8 cellular contexts compared by ENCODE assay signal in the genomic region with DNA sequence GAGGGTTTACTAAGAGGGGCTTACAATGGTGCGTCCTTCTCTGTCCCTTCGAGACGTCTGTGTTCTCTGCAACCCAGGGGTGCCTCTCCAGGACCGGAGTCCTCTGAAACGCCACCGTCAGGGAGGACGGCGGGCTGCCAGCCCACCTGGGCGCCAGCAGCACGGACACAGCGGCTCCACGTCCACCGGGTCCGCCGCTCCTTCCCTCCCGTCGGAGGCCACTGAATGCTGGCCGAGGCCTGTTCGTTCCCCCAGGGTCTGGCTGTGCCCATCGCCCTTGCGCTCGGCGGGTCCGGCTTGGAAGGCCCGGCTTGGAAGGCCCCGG. TPM values are rescaled to one million over a fixed set of nuclear protein-coding genes. Genes with fewer than 3 reads are reported as not detected.
A peak's percentile ranks its signal among the peaks of the same experiment; 100 is the strongest.
DNase-seq lines count a peak whose midpoint lies in the region; ATAC-seq and TF ChIP-seq lines count a peak whose summit lies in the region.

No MANE protein-coding gene starts in this region.

- H3K27ac ChIP-seq in PC-3 (ENCODE audit: low read length), result no peak overlapping the region

- peak overlapping the region; percentile 90 for H3K4me2 ChIP-seq in PC-3 (ENCODE audit: low read length)
- peak overlapping the region; percentile 93 for H3K4me2 ChIP-seq in skeletal muscle satellite cell (ENCODE audit: low read length)

- peak overlapping the region; percentile 80 for H3K9ac ChIP-seq in PC-3 (ENCODE audit: low read length)
- peak overlapping the region; percentile 87 for H3K9ac ChIP-seq in skeletal muscle satellite cell (ENCODE audit: low read depth, low read length)

- no peaks in the 10 kb centered on the region; the same call in 1 of the 2 replicates for H3K36me3 ChIP-seq in PC-3 (ENCODE audit: low read depth, low read length)
- peaks cover 12% of the 10 kb centered on the region for H3K36me3 ChIP-seq in skeletal muscle satellite cell (ENCODE audit: insufficient read depth, low read length)

- intact Hi-C loops in PC-3 (cut with micrococcal nuclease), result loop anchor here (1.0 kb wide), 1 partner anchor 15 kb away; no protein-coding TSS in a partner anchor

- H3K27me3 ChIP-seq in PC-3 (ENCODE audit: low read length) (no peaks in the 10 kb centered on the region), skeletal muscle satellite cell (ENCODE audit: control insufficient read depth, insufficient read depth, low read length) (no peaks in the 10 kb centered on the region)

- no peak for TF ChIP-seq CTCF in PC-3 (conservative IDR thresholded peaks at IDR 0.05; ENCODE audit: low read depth, low read length)
- TF ChIP-seq CTCF in fibroblast of pulmonary artery (IDR thresholded peaks at IDR 0.05; ENCODE audit: low read length, missing control alignments), result no peak

- ATAC-seq in GM19452 (IDR thresholded peaks at IDR 0.05; ENCODE audit: unreplicated experiment), result peak; percentile 4
- peak; percentile 0; the same call in 1 of the 2 replicates for ATAC-seq in PC-3
- ATAC-seq in HG02798 (IDR thresholded peaks at IDR 0.05; ENCODE audit: poor library complexity, unreplicated experiment), result no peak
- no peak for ATAC-seq in GM21360 (IDR thresholded peaks at IDR 0.05; ENCODE audit: unreplicated experiment)

- H3K4me1 ChIP-seq in PC-3 (ENCODE audit: insufficient read depth, low read length) (peaks cover 18% of the 10 kb centered on the region; the same call in 1 of the 2 replicates), skeletal muscle satellite cell (ENCODE audit: control insufficient read depth, insufficient read depth, low read length) (peaks cover 22% of the 10 kb centered on the region)

- no peaks in the 10 kb centered on the region for H3F3A ChIP-seq in PC-3 (ENCODE audit: low read length, unreplicated experiment)

- H3K9me3 ChIP-seq in PC-3 (ENCODE audit: low read length) (no peaks in the 10 kb centered on the region), skeletal muscle satellite cell (replicated peaks; ENCODE audit: low read length) (no peaks in the 10 kb centered on the region)

- CTCF ChIA-PET in PC-3 (lab: Charles Lee), result interaction anchor here (0.8 to 1.0 kb wide), 2 partner anchors 16 to 246 kb away, joined by 3 read pairs; partner anchors contain the start of gene CEP131

- peak overlapping the region; percentile 79 for H2AFZ ChIP-seq in PC-3 (ENCODE audit: low read length)

- POLR2A ChIA-PET in PC-3 (lab: Charles Lee; ENCODE audit: unreplicated experiment), result interaction anchor here (0.5 to 1.0 kb wide), 4 partner anchors 15 to 183 kb away, joined by 3 to 4 read pairs (median 3); partner anchors contain the start of gene SLC38A10

- BruUV-seq in PC-3 (replicated peaks; lab: Mats Ljungman, UMichigan), result no TSS peak

- no peaks in the 10 kb centered on the region for H4K20me1 ChIP-seq in PC-3 (ENCODE audit: low read length)

- DNase-seq in PC-3 (no peak), fibroblast of pulmonary artery (ENCODE audit: low read depth) (no peak), cerebellar nuclear complex (lab: John Stamatoyannopoulos, UW) (no peak), HPDE6-E6E7 (ENCODE audit: extremely low spot score) (no peak)

- H3K4me3 ChIP-seq in PC-3 (ENCODE audit: low read length), result peak overlapping the region; percentile 77
- H3K4me3 ChIP-seq in fibroblast of pulmonary artery (replicated peaks; ENCODE audit: low read depth, low read length), result peak overlapping the region; percentile 80
- H3K4me3 ChIP-seq in skeletal muscle satellite cell (ENCODE audit: low read length), result peak overlapping the region; percentile 80

- no peaks in the 10 kb centered on the region for H3K9me2 ChIP-seq in PC-3 (replicated peaks; ENCODE audit: low read length)

- H3K79me2 ChIP-seq in PC-3 (ENCODE audit: low read length), result peaks cover 45% of the 10 kb centered on the region

RNA-seq across cellular contexts. Expression of gene TEPSIN, which starts 0.4 kb away (rescaled TPM):
- total RNA-seq in PC-3 (2014; rRNA removed), result 28.8 and 44.1 TPM in 2 replicates
- 11.7 and 17.5 TPM in 2 replicates for total RNA-seq in skeletal muscle satellite cell (2012; rRNA removed)

RNA-seq across cellular contexts. Expression of gene NDUFAF8, which starts 0.7 kb away (rescaled TPM):
- 125 and 160 TPM in 2 replicates for total RNA-seq in PC-3 (2014; rRNA removed)
- 28.4 and 34.3 TPM in 2 replicates for total RNA-seq in skeletal muscle satellite cell (2012; rRNA removed)

RNA-seq across cellular contexts. Expression of gene CEP131, which starts 15.7 kb away (rescaled TPM):
- total RNA-seq in PC-3 (2014; rRNA removed), result 32.1 and 48.0 TPM in 2 replicates
- 8.5 and 9.4 TPM in 2 replicates for total RNA-seq in skeletal muscle satellite cell (2012; rRNA removed)

RNA-seq across cellular contexts. Expression of gene SLC38A10, which starts 56.7 kb away (rescaled TPM):
- 77.8 and 118 TPM in 2 replicates for total RNA-seq in PC-3 (2014; rRNA removed)
- 46.7 and 58.1 TPM in 2 replicates for total RNA-seq in skeletal muscle satellite cell (2012; rRNA removed)

Comparison
In these comparisons a context has a peak if more than half of its experiments do, and no peak if none do; other contexts are left out.
1. ATAC-seq: peak in GM19452 (single experiment) and PC-3 (single experiment); none in HG02798 (single experiment) and GM21360 (single experiment).
2. Peak in every context shown above with its lines, with median percentiles within 50 percentile points of each other: H3K4me3 ChIP-seq.